ENCODE assay signal across 8 cellular contexts in genomic region chr6:15400572-15401004, GRCh38.
DNase-seq lines count a peak whose midpoint lies in the region; ATAC-seq and TF ChIP-seq lines count a peak whose summit lies in the region.

No MANE protein-coding gene starts in this region.

- peaks cover 27% of the 10 kb centered on the region for H4K20me1 ChIP-seq in osteoblast (ENCODE audit: insufficient read depth, low read length)

- H3K9me3 Mint-ChIP-seq in CD14-positive monocyte (no peaks in the 10 kb centered on the region), IgD-negative memory B cell (no peaks in the 10 kb centered on the region), glutamatergic neuron (ENCODE audit: unreplicated experiment) (peaks cover 6% of the 10 kb centered on the region)

- no peak overlapping the region for H3K27ac ChIP-seq in osteoblast (ENCODE audit: low read depth, low read length)

- TF ChIP-seq CTCF in CD14-positive monocyte (IDR thresholded peaks at IDR 0.05) (no peak), glutamatergic neuron (IDR thresholded peaks at IDR 0.05; ENCODE audit: partially characterized antibody, unreplicated experiment) (no peak), osteoblast (IDR thresholded peaks at IDR 0.05; ENCODE audit: extremely low read depth, low read depth, low read length) (no peak)

- peaks cover 0 to 4% of the 10 kb centered on the region in 2 donors for H3K36me3 Mint-ChIP-seq in CD14-positive monocyte
- H3K36me3 Mint-ChIP-seq in IgD-negative memory B cell = no peaks in the 10 kb centered on the region
- H3K36me3 Mint-ChIP-seq in glutamatergic neuron (ENCODE audit: unreplicated experiment) = no peaks in the 10 kb centered on the region

- peaks cover 10% of the 10 kb centered on the region for H3K4me1 ChIP-seq in osteoblast (ENCODE audit: insufficient read depth, low read length)

- H3K27me3 ChIP-seq in osteoblast (ENCODE audit: insufficient read depth, low read length) = no peaks in the 10 kb centered on the region

- H3K36me3 ChIP-seq in osteoblast (ENCODE audit: insufficient read depth, low read length) = no peaks in the 10 kb centered on the region

- peak overlapping the region; percentile 66 for H3K4me3 ChIP-seq in osteoblast (ENCODE audit: insufficient read depth, low read length)

- no peaks in the 10 kb centered on the region for H3K9me3 ChIP-seq in osteoblast (ENCODE audit: low read depth, low read length)

- intact Hi-C loops in CD14-positive monocyte (cut with micrococcal nuclease) = loop anchor here (5.0 kb wide), 1 partner anchor 37 kb away; no protein-coding TSS in a partner anchor

- H3K27me3 Mint-ChIP-seq in CD14-positive monocyte (ENCODE audit: low read depth in 3 of 3) (peaks cover 0 to 2% (median 0%) of the 10 kb centered on the region in 3 donors), IgD-negative memory B cell (no peaks in the 10 kb centered on the region), glutamatergic neuron (ENCODE audit: unreplicated experiment) (peaks cover 7% of the 10 kb centered on the region)

- peaks cover 82% of the 10 kb centered on the region for H3K79me2 ChIP-seq in osteoblast (ENCODE audit: insufficient read depth, low read length)

- H2AFZ ChIP-seq in osteoblast (ENCODE audit: low read length) = no peak overlapping the region

- H3K4me2 ChIP-seq in osteoblast (ENCODE audit: insufficient read depth, low read length) = peak overlapping the region; percentile 81

- no peak for ATAC-seq in GM19351 (IDR thresholded peaks at IDR 0.05; ENCODE audit: unreplicated experiment)

- DNase-seq in CD14-positive monocyte (ENCODE audit: low spot score) (no peak), glutamatergic neuron (peak; percentile 73), osteoblast (ENCODE audit: insufficient read length, low spot score, missing footprints) (no peak), SKM-1 treated with dmso at 0.1 percent for 144 hours (lab: John Stamatoyannopoulos, UW; ENCODE audit: unreplicated experiment) (no peak), activated gamma-delta T cell treated with Interleukin-2 at 50 U/mL for 16 hours (no peak)
- peak; percentile 14 for DNase-seq in activated CD4-positive, alpha-beta T cell treated with anti-CD3 and anti-CD28 coated beads, Interleukin-2, amount 50 U/mL, for 1 hour

- H3K4me1 Mint-ChIP-seq in CD14-positive monocyte (peaks cover 83% of the 10 kb centered on the region), IgD-negative memory B cell (peaks cover 52 to 64% (median 53%) of the 10 kb centered on the region in 3 donors), glutamatergic neuron (ENCODE audit: low read depth, unreplicated experiment) (peaks cover 63% of the 10 kb centered on the region)

- H3K4me3 Mint-ChIP-seq in CD14-positive monocyte = peak overlapping the region; percentile 52 to 90
- H3K4me3 Mint-ChIP-seq in IgD-negative memory B cell = peak overlapping the region in 3 of 4 donors; percentile 35 to 87 (median 62)
- H3K4me3 Mint-ChIP-seq in glutamatergic neuron (ENCODE audit: unreplicated experiment) = peak overlapping the region; percentile 90

- H3K27ac Mint-ChIP-seq in CD14-positive monocyte (peak overlapping the region in 6 of 7 donors; percentile 67 to 85 (median 79)), IgD-negative memory B cell (peak overlapping the region in 1 of 3 donors; percentile 67), glutamatergic neuron (ENCODE audit: unreplicated experiment) (peak overlapping the region; percentile 92)

Comparison
In these comparisons a context has a peak if more than half of its experiments do, and no peak if none do; other contexts are left out.
1. DNase-seq: peak in activated CD4-positive, alpha-beta T cell treated with anti-CD3 and anti-CD28 coated beads, Interleukin-2, amount 50 U/mL, for 1 hour (single experiment) and glutamatergic neuron (single experiment); none in CD14-positive monocyte (single experiment), osteoblast (single experiment), SKM-1 treated with dmso at 0.1 percent for 144 hours (single experiment) and activated gamma-delta T cell treated with Interleukin-2 at 50 U/mL for 16 hours (single experiment).
2. Peak in every context shown above with its lines, with median percentiles within 50 percentile points of each other: H3K4me3 Mint-ChIP-seq.